ENCODE assay signal across 30 cellular contexts in genomic region chr2:234286956-234287355, GRCh38.
DNase-seq lines count a peak whose midpoint lies in the region; ATAC-seq, FAIRE-seq and TF ChIP-seq lines count a peak whose summit lies in the region.
"Had no signal": no experiment of that assay in that cellular context is flagged by ENCODE, and none has a peak within 500 bp of the region (broad histone marks: within the 10 kb centered on the region; RNA-seq: fewer than 3 reads in every experiment).

No MANE protein-coding gene starts in this region.

- H4K20me1 ChIP-seq in keratinocyte (ENCODE audit: control insufficient read depth, extremely low read depth, insufficient read depth, low read length): no peaks in the 10 kb centered on the region

- H3K27me3 ChIP-seq in SJSA1 (replicated peaks) (no peaks in the 10 kb centered on the region), keratinocyte (ENCODE audit: control insufficient read depth, extremely low read depth, insufficient read depth, low read length) (no peaks in the 10 kb centered on the region)
- H3K27me3 ChIP-seq: ascending aorta had no signal

- H3K36me3 Mint-ChIP-seq in activated CD8-positive, alpha-beta memory T cell treated with anti-CD3 and anti-CD28 coated beads, Interleukin-2, amount 10 ng/mL, durations not matched to agents 7 days and 5 days: peaks cover 56% of the 10 kb centered on the region
- H3K36me3 Mint-ChIP-seq in stimulated activated effector memory CD8-positive, alpha-beta T cell treated with anti-CD3 and anti-CD28 coated beads, Interleukin-12 subunit alpha, Interleukin-12 subunit beta, amount 100 ng/mL, for 72 hours: peaks cover 44% of the 10 kb centered on the region

- no peaks in the 10 kb centered on the region for H3K9me3 ChIP-seq in SJSA1 (replicated peaks)
- H3K9me3 ChIP-seq in keratinocyte (ENCODE audit: control insufficient read depth, low read depth, low read length): no peaks in the 10 kb centered on the region
- H3K9me3 ChIP-seq: ascending aorta, left ventricle myocardium inferior, psoas muscle had no signal

- no peak overlapping the region for H3K9ac ChIP-seq in keratinocyte (ENCODE audit: control insufficient read depth, extremely low read depth, insufficient read depth, low read length)
- H3K9ac ChIP-seq: KMS-11 had no signal

- H3K79me2 ChIP-seq in keratinocyte (ENCODE audit: control insufficient read depth, insufficient read depth, low read length): no peaks in the 10 kb centered on the region

- H3K27ac ChIP-seq in SJSA1: peak overlapping the region; percentile 95
- H3K27ac ChIP-seq in keratinocyte (ENCODE audit: control insufficient read depth, insufficient read depth, low read length): peak overlapping the region; percentile 37
- H3K27ac ChIP-seq: ascending aorta, KMS-11, left ventricle myocardium inferior, psoas muscle had no signal

- no peak for FAIRE-seq in keratinocyte (lab: Jason Lieb, UNC)
- FAIRE-seq: GM12878 had no signal

- no peak overlapping the region for H3K4me2 ChIP-seq in keratinocyte (ENCODE audit: control insufficient read depth, extremely low read depth, insufficient read depth, low read depth, low read length)
- H3K4me2 ChIP-seq: KMS-11 had no signal

- peaks cover 74% of the 10 kb centered on the region for H3K4me1 Mint-ChIP-seq in activated CD8-positive, alpha-beta memory T cell treated with anti-CD3 and anti-CD28 coated beads, Interleukin-2, amount 10 ng/mL, durations not matched to agents 7 days and 5 days
- peaks cover 64% of the 10 kb centered on the region for H3K4me1 Mint-ChIP-seq in stimulated activated effector memory CD8-positive, alpha-beta T cell treated with anti-CD3 and anti-CD28 coated beads, Interleukin-12 subunit alpha, Interleukin-12 subunit beta, amount 100 ng/mL, for 72 hours

- no peaks in the 10 kb centered on the region for H3K27me3 Mint-ChIP-seq in activated CD8-positive, alpha-beta memory T cell treated with anti-CD3 and anti-CD28 coated beads, Interleukin-2, amount 10 ng/mL, durations not matched to agents 7 days and 5 days
- H3K27me3 Mint-ChIP-seq: activated CD4-positive, alpha-beta T cell treated with anti-CD3 and anti-CD28 coated beads for 36 hours; activated CD8-positive, alpha-beta T cell treated with anti-CD3 and anti-CD28 coated beads for 36 hours; activated naive CD8-positive, alpha-beta T cell treated with anti-CD3 and anti-CD28 coated beads for 36 hours had no signal

- CTCF ChIA-PET in activated CD8-positive, alpha-beta memory T cell treated with anti-CD3 and anti-CD28 coated beads, Interleukin-2, amount 10 ng/mL, durations not matched to agents 7 days and 5 days (lab: Charles Lee): interaction anchor here (1.8 to 8.6 kb wide), 4 partner anchors 14 to 213 kb away, joined by 5 to 103 read pairs (median 32); partner anchors contain the start of gene ARL4C

- no peak overlapping the region for H3K4me3 Mint-ChIP-seq in activated CD8-positive, alpha-beta memory T cell treated with anti-CD3 and anti-CD28 coated beads, Interleukin-2, amount 10 ng/mL, durations not matched to agents 7 days and 5 days
- H3K4me3 Mint-ChIP-seq in stimulated activated effector memory CD8-positive, alpha-beta T cell treated with anti-CD3 and anti-CD28 coated beads, Interleukin-12 subunit alpha, Interleukin-12 subunit beta, amount 100 ng/mL, for 72 hours: no peak overlapping the region
- H3K4me3 Mint-ChIP-seq: activated CD4-positive, alpha-beta T cell treated with anti-CD3 and anti-CD28 coated beads for 36 hours; activated CD8-positive, alpha-beta T cell treated with anti-CD3 and anti-CD28 coated beads for 36 hours; activated naive CD8-positive, alpha-beta T cell treated with anti-CD3 and anti-CD28 coated beads for 36 hours; CD14-positive monocyte; endodermal cell had no signal

- no peak for DNase-seq in activated CD8-positive, alpha-beta memory T cell treated with anti-CD3 and anti-CD28 coated beads, Interleukin-2, amount 10 ng/mL, durations not matched to agents 7 days and 5 days
- DNase-seq in activated CD8-positive, alpha-beta memory T cell treated with anti-CD3 and anti-CD28 coated beads, Interleukin-2, amount 50 U/mL, for 48 hours: no peak
- DNase-seq in SJSA1 (ENCODE audit: low read depth in 1 of 2, low spot score in 2 of 2): peak in 1 of 2 experiments; percentile 27
- no peak for DNase-seq in keratinocyte (ENCODE audit: low read depth, low spot score)
- DNase-seq in stimulated activated effector memory CD8-positive, alpha-beta T cell treated with anti-CD3 and anti-CD28 coated beads, Interleukin-12 subunit alpha, Interleukin-12 subunit beta, amount 100 ng/mL, for 72 hours (ENCODE audit: low spot score in 2 of 2): no peak
- no peak for DNase-seq in DMS153 treated with DMSO at 0.1 percent for 48 hours (lab: John Stamatoyannopoulos, UW; ENCODE audit: unreplicated experiment)
- DNase-seq: 8988T; activated effector memory CD4-positive, alpha-beta T cell treated with Interleukin-2 at 50 U/mL for 16 hours; activated naive CD8-positive, alpha-beta T cell treated with anti-CD3 and anti-CD28 coated beads for 36 hours; endodermal cell; glutamatergic neuron; H7; islet precursor cell; left ventricle myocardium inferior; mesendoderm; NCI-H1417 treated with DMSO at 0.1 percent for 48 hours; NCI-H2081; NCI-H2227 treated with DMSO at 0.1 percent for 48 hours; occipital lobe; psoas muscle; SHP77 treated with DMSO at 0.1 percent for 48 hours; stimulated activated naive CD8-positive, alpha-beta T cell treated with anti-CD3 and anti-CD28 coated beads, Interleukin-15, Interleukin-2, amounts not matched to agents 100 U/mL and 50 U/mL, for 24 hours had no signal

- TF ChIP-seq CTCF in keratinocyte (optimal IDR thresholded peaks at IDR 0.05 in 1 of 3, IDR thresholded peaks at IDR 0.05 in 1 of 3, conservative IDR thresholded peaks at IDR 0.05 in 1 of 3; ENCODE audit: extremely low read depth in 1 of 3, insufficient read depth in 2 of 3, low read length in 3 of 3): no peak

- no peak for ATAC-seq in activated CD8-positive, alpha-beta memory T cell treated with anti-CD3 and anti-CD28 coated beads, Interleukin-2, amount 10 ng/mL, durations not matched to agents 7 days and 5 days
- ATAC-seq in stimulated activated effector memory CD8-positive, alpha-beta T cell treated with anti-CD3 and anti-CD28 coated beads, Interleukin-12 subunit alpha, Interleukin-12 subunit beta, amount 100 ng/mL, for 72 hours: no peak
- ATAC-seq in HG03378 (IDR thresholded peaks at IDR 0.05; ENCODE audit: unreplicated experiment) (no peak), GM21423 (IDR thresholded peaks at IDR 0.05; ENCODE audit: unreplicated experiment) (no peak)
- ATAC-seq: activated CD8-positive, alpha-beta T cell treated with anti-CD3 and anti-CD28 coated beads for 36 hours; GM12878; psoas muscle had no signal

- no peak overlapping the region for H3K4me3 ChIP-seq in SJSA1
- H3K4me3 ChIP-seq in keratinocyte (ENCODE audit: control insufficient read depth in 2 of 3, extremely low read depth in 1 of 3, insufficient read depth in 2 of 3, low read depth in 1 of 3, low read length in 3 of 3): no peak overlapping the region
- H3K4me3 ChIP-seq: ascending aorta, GM12878, left ventricle myocardium inferior, psoas muscle had no signal

- H3K9me1 ChIP-seq in keratinocyte (ENCODE audit: control insufficient read depth, extremely low read depth, insufficient read depth, low read length): no peaks in the 10 kb centered on the region

- H3K36me3 ChIP-seq in SJSA1 (no peaks in the 10 kb centered on the region), keratinocyte (ENCODE audit: control insufficient read depth in 2 of 2, extremely low read depth in 1 of 2, insufficient read depth in 2 of 2, low read length in 2 of 2) (no peaks in the 10 kb centered on the region)
- H3K36me3 ChIP-seq: ascending aorta, left ventricle myocardium inferior had no signal

- peaks cover 10% of the 10 kb centered on the region for H3K9me3 Mint-ChIP-seq in activated CD8-positive, alpha-beta memory T cell treated with anti-CD3 and anti-CD28 coated beads, Interleukin-2, amount 10 ng/mL, durations not matched to agents 7 days and 5 days (ENCODE audit: low read depth)
- H3K9me3 Mint-ChIP-seq in stimulated activated effector memory CD8-positive, alpha-beta T cell treated with anti-CD3 and anti-CD28 coated beads, Interleukin-12 subunit alpha, Interleukin-12 subunit beta, amount 100 ng/mL, for 72 hours: no peaks in the 10 kb centered on the region
- H3K9me3 Mint-ChIP-seq: endodermal cell had no signal

- dilution Hi-C loops in keratinocyte (cut with MboI; ENCODE audit: extremely low pct_ligation_motif_present, low sequenced_read_pairs): no loop called here

- H3K4me1 ChIP-seq in SJSA1 (replicated peaks) (peaks cover 68% of the 10 kb centered on the region), keratinocyte (ENCODE audit: control insufficient read depth, extremely low read depth, insufficient read depth, low read length) (peaks cover 40% of the 10 kb centered on the region)
- H3K4me1 ChIP-seq: ascending aorta, psoas muscle had no signal

- peak overlapping the region; percentile 37 for H3K27ac Mint-ChIP-seq in activated CD8-positive, alpha-beta memory T cell treated with anti-CD3 and anti-CD28 coated beads, Interleukin-2, amount 10 ng/mL, durations not matched to agents 7 days and 5 days
- H3K27ac Mint-ChIP-seq in stimulated activated effector memory CD8-positive, alpha-beta T cell treated with anti-CD3 and anti-CD28 coated beads, Interleukin-12 subunit alpha, Interleukin-12 subunit beta, amount 100 ng/mL, for 72 hours: peak overlapping the region; percentile 36
- H3K27ac Mint-ChIP-seq: activated CD4-positive, alpha-beta T cell treated with anti-CD3 and anti-CD28 coated beads for 36 hours; activated CD8-positive, alpha-beta T cell treated with anti-CD3 and anti-CD28 coated beads for 36 hours; endodermal cell had no signal

- H2AFZ ChIP-seq in keratinocyte (ENCODE audit: control insufficient read depth, low read length): no peak overlapping the region
